Comparison of ENCODE assay signal across 1 cellular context in the genomic region with DNA sequence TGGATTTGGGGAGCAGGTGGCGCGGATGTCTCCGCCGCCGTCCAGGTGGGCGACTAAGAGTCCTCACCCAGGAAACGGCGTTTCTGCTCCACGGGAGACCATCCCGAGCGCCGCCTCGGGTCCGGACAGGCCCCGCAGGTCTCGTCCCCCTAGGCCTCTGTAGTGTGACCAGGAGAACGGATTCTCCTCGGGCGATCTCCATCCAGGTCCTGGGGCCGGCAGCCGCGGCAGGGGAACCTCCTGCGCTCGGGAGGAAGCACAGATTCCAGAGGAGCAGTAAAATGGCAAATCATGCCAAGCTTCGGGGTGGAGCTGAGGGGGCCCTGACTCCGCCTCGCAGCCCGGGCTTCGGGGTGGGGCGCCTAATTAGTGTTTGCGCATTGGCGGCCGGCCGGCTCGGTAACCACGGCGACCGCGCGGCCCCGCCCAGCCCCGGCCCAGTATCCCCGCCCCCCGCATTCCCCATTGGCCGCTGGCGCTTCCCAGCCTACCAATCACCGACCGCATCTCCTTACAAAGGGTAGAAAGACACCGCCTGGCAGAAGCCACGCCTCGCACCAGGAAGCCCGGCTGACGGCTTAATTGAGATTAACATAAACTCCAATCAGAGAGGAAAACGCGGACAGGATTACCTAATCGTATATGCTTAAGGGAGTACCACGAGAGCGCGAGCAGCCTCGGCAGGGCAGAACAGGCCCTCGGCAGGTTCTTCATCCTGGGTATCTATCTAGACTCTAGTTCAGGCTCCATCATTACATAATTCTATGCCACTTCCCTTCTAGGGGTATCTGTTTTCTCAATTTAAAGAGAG.
TF ChIP-seq lines count a peak whose summit lies in the region.

No MANE protein-coding gene starts in this region.

TF ChIP-seq in HepG2, 621 proteins besides CTCF, POLR2A, EP300 and RAD21 (continued from another document and continues in another):
- TF ChIP-seq HOXA3 (CRISPR knock-in tag; IDR thresholded peaks at IDR 0.05) = no peak; the same call in 1 of the 2 replicates
- TF ChIP-seq NONO (IDR thresholded peaks at IDR 0.05) = no peak
- no peak for TF ChIP-seq NONO (CRISPR knock-in tag; conservative IDR thresholded peaks at IDR 0.05)
- no peak for TF ChIP-seq PCBP1 (IDR thresholded peaks at IDR 0.05; ENCODE audit: borderline replicate concordance, low read depth, low read length)
- 0 out of 2 replicates have a peak, but pooled peaks have one; percentile 53 for TF ChIP-seq MYNN (CRISPR knock-in tag; IDR thresholded peaks at IDR 0.05; ENCODE audit: low read depth)
- TF ChIP-seq, protein P1, sequence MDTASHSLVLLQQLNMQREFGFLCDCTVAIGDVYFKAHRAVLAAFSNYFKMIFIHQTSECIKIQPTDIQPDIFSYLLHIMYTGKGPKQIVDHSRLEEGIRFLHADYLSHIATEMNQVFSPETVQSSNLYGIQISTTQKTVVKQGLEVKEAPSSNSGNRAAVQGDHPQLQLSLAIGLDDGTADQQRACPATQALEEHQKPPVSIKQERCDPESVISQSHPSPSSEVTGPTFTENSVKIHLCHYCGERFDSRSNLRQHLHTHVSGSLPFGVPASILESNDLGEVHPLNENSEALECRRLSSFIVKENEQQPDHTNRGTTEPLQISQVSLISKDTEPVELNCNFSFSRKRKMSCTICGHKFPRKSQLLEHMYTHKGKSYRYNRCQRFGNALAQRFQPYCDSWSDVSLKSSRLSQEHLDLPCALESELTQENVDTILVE (CRISPR knock-in tag; IDR thresholded peaks at IDR 0.05) = no peak
- TF ChIP-seq ERF (CRISPR knock-in tag; IDR thresholded peaks at IDR 0.05) = 0 out of 2 replicates have a peak, but pooled peaks have one; percentile 24
- TF ChIP-seq YEATS2 (CRISPR knock-in tag; IDR thresholded peaks at IDR 0.05; ENCODE audit: borderline replicate concordance) = no peak
- TF ChIP-seq, protein P2, sequence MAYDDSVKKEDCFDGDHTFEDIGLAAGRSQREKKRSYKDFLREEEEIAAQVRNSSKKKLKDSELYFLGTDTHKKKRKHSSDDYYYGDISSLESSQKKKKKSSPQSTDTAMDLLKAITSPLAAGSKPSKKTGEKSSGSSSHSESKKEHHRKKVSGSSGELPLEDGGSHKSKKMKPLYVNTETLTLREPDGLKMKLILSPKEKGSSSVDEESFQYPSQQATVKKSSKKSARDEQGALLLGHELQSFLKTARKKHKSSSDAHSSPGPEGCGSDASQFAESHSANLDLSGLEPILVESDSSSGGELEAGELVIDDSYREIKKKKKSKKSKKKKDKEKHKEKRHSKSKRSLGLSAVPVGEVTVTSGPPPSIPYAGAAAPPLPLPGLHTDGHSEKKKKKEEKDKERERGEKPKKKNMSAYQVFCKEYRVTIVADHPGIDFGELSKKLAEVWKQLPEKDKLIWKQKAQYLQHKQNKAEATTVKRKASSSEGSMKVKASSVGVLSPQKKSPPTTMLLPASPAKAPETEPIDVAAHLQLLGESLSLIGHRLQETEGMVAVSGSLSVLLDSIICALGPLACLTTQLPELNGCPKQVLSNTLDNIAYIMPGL (CRISPR knock-in tag; IDR thresholded peaks at IDR 0.05; ENCODE audit: borderline replicate concordance in 1 of 2, low read depth in 1 of 2) = no peak
- TF ChIP-seq ZNF678 (CRISPR knock-in tag; IDR thresholded peaks at IDR 0.05) = no peak
- no peak for TF ChIP-seq SIX4 (CRISPR knock-in tag; IDR thresholded peaks at IDR 0.05)
- TF ChIP-seq, protein P3, sequence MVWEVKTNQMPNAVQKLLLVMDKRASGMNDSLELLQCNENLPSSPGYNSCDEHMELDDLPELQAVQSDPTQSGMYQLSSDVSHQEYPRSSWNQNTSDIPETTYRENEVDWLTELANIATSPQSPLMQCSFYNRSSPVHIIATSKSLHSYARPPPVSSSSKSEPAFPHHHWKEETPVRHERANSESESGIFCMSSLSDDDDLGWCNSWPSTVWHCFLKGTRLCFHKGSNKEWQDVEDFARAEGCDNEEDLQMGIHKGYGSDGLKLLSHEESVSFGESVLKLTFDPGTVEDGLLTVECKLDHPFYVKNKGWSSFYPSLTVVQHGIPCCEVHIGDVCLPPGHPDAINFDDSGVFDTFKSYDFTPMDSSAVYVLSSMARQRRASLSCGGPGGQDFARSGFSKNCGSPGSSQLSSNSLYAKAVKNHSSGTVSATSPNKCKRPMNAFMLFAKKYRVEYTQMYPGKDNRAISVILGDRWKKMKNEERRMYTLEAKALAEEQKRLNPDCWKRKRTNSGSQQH (CRISPR knock-in tag; IDR thresholded peaks at IDR 0.05; ENCODE audit: low read depth) = no peak
- no peak for TF ChIP-seq NCOA5 (CRISPR knock-in tag; IDR thresholded peaks at IDR 0.05)
- TF ChIP-seq SPEN (CRISPR knock-in tag; IDR thresholded peaks at IDR 0.05; ENCODE audit: low read depth) = peak; percentile 54; the same call in 1 of the 2 replicates
- TF ChIP-seq ATF1 (CRISPR knock-in tag; IDR thresholded peaks at IDR 0.05) = no peak
- TF ChIP-seq, protein P4, sequence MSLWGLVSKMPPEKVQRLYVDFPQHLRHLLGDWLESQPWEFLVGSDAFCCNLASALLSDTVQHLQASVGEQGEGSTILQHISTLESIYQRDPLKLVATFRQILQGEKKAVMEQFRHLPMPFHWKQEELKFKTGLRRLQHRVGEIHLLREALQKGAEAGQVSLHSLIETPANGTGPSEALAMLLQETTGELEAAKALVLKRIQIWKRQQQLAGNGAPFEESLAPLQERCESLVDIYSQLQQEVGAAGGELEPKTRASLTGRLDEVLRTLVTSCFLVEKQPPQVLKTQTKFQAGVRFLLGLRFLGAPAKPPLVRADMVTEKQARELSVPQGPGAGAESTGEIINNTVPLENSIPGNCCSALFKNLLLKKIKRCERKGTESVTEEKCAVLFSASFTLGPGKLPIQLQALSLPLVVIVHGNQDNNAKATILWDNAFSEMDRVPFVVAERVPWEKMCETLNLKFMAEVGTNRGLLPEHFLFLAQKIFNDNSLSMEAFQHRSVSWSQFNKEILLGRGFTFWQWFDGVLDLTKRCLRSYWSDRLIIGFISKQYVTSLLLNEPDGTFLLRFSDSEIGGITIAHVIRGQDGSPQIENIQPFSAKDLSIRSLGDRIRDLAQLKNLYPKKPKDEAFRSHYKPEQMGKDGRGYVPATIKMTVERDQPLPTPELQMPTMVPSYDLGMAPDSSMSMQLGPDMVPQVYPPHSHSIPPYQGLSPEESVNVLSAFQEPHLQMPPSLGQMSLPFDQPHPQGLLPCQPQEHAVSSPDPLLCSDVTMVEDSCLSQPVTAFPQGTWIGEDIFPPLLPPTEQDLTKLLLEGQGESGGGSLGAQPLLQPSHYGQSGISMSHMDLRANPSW (CRISPR knock-in tag; IDR thresholded peaks at IDR 0.05; ENCODE audit: borderline replicate concordance) = no peak
- TF ChIP-seq NR2C2 (CRISPR knock-in tag; IDR thresholded peaks at IDR 0.05; ENCODE audit: borderline replicate concordance) = no peak
- TF ChIP-seq TARDBP (CRISPR knock-in tag; IDR thresholded peaks at IDR 0.05) = no peak
- no peak for TF ChIP-seq ZNF572 (CRISPR knock-in tag; IDR thresholded peaks at IDR 0.05)
- TF ChIP-seq NR2F1 (CRISPR knock-in tag; IDR thresholded peaks at IDR 0.05) = no peak
- no peak for TF ChIP-seq MEIS1 (CRISPR knock-in tag; IDR thresholded peaks at IDR 0.05; ENCODE audit: borderline replicate concordance)
- TF ChIP-seq BRD4 (CRISPR knock-in tag; IDR thresholded peaks at IDR 0.05) = no peak
- peak; percentile 59; the same call in 1 of the 2 replicates for TF ChIP-seq KDM5B (CRISPR knock-in tag; IDR thresholded peaks at IDR 0.05; ENCODE audit: borderline replicate concordance)
- peak; percentile 47; the same call in 1 of the 2 replicates for TF ChIP-seq MIXL1 (CRISPR knock-in tag; IDR thresholded peaks at IDR 0.05)
- no peak for TF ChIP-seq HOXA9 (CRISPR knock-in tag; IDR thresholded peaks at IDR 0.05; ENCODE audit: borderline replicate concordance)
- TF ChIP-seq ZNF773 (CRISPR knock-in tag; IDR thresholded peaks at IDR 0.05; ENCODE audit: borderline replicate concordance) = no peak
- TF ChIP-seq MED8 (CRISPR knock-in tag; IDR thresholded peaks at IDR 0.05; ENCODE audit: insufficient replicate concordance) = no peak
- TF ChIP-seq KDM6A (CRISPR knock-in tag; IDR thresholded peaks at IDR 0.05; ENCODE audit: low read depth) = no peak
- no peak for TF ChIP-seq ZNF33A (CRISPR knock-in tag; IDR thresholded peaks at IDR 0.05; ENCODE audit: borderline replicate concordance)
- TF ChIP-seq, protein P5, sequence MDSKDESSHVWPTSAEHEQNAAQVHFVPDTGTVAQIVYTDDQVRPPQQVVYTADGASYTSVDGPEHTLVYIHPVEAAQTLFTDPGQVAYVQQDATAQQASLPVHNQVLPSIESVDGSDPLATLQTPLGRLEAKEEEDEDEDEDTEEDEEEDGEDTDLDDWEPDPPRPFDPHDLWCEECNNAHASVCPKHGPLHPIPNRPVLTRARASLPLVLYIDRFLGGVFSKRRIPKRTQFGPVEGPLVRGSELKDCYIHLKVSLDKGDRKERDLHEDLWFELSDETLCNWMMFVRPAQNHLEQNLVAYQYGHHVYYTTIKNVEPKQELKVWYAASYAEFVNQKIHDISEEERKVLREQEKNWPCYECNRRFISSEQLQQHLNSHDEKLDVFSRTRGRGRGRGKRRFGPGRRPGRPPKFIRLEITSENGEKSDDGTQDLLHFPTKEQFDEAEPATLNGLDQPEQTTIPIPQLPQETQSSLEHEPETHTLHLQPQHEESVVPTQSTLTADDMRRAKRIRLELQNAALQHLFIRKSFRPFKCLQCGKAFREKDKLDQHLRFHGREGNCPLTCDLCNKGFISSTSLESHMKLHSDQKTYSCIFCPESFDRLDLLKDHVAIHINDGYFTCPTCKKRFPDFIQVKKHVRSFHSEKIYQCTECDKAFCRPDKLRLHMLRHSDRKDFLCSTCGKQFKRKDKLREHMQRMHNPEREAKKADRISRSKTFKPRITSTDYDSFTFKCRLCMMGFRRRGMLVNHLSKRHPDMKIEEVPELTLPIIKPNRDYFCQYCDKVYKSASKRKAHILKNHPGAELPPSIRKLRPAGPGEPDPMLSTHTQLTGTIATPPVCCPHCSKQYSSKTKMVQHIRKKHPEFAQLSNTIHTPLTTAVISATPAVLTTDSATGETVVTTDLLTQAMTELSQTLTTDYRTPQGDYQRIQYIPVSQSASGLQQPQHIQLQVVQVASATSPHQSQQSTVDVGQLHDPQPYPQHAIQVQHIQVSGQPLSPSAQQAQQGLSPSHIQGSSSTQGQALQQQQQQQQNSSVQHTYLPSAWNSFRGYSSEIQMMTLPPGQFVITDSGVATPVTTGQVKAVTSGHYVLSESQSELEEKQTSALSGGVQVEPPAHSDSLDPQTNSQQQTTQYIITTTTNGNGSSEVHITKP (CRISPR knock-in tag; IDR thresholded peaks at IDR 0.05; ENCODE audit: low read depth) = no peak
- TF ChIP-seq CBX1 (IDR thresholded peaks at IDR 0.05; ENCODE audit: low read depth) = no peak
- TF ChIP-seq ZEB1 (IDR thresholded peaks at IDR 0.05; ENCODE audit: insufficient replicate concordance, low read depth) = no peak
- TF ChIP-seq NFKBIZ (CRISPR knock-in tag; IDR thresholded peaks at IDR 0.05) = no peak
- TF ChIP-seq MXD4 (CRISPR knock-in tag; IDR thresholded peaks at IDR 0.05) = 0 out of 2 replicates have a peak, but pooled peaks have one; percentile 42
- TF ChIP-seq ZMYM4 (CRISPR knock-in tag; IDR thresholded peaks at IDR 0.05) = peak; percentile 61; the same call in 1 of the 2 replicates
- TF ChIP-seq ZNF383 (CRISPR knock-in tag; IDR thresholded peaks at IDR 0.05; ENCODE audit: borderline replicate concordance) = no peak
- TF ChIP-seq, protein P6, sequence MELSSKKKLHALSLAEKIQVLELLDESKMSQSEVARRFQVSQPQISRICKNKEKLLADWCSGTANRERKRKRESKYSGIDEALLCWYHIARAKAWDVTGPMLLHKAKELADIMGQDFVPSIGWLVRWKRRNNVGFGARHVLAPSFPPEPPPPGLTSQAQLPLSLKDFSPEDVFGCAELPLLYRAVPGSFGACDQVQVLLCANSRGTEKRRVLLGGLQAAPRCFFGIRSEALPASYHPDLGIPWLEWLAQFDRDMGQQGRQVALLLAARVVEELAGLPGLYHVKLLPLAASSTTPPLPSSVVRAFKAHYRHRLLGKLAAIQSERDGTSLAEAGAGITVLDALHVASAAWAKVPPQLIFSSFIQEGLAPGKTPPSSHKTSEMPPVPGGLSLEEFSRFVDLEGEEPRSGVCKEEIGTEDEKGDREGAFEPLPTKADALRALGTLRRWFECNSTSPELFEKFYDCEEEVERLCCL (CRISPR knock-in tag; IDR thresholded peaks at IDR 0.05; ENCODE audit: borderline replicate concordance) = no peak
- no peak for TF ChIP-seq ZFP37 (CRISPR knock-in tag; IDR thresholded peaks at IDR 0.05; ENCODE audit: borderline replicate concordance)
- TF ChIP-seq EED (CRISPR knock-in tag; IDR thresholded peaks at IDR 0.05) = no peak
- TF ChIP-seq ZSCAN25 (CRISPR knock-in tag; IDR thresholded peaks at IDR 0.05) = no peak
- TF ChIP-seq, protein P7, sequence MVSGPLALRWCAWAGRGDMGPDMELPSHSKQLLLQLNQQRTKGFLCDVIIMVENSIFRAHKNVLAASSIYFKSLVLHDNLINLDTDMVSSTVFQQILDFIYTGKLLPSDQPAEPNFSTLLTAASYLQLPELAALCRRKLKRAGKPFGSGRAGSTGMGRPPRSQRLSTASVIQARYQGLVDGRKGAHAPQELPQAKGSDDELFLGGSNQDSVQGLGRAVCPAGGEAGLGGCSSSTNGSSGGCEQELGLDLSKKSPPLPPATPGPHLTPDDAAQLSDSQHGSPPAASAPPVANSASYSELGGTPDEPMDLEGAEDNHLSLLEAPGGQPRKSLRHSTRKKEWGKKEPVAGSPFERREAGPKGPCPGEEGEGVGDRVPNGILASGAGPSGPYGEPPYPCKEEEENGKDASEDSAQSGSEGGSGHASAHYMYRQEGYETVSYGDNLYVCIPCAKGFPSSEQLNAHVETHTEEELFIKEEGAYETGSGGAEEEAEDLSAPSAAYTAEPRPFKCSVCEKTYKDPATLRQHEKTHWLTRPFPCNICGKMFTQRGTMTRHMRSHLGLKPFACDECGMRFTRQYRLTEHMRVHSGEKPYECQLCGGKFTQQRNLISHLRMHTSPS (CRISPR knock-in tag; IDR thresholded peaks at IDR 0.05; ENCODE audit: low read depth) = no peak
- TF ChIP-seq GLI4 (CRISPR knock-in tag; IDR thresholded peaks at IDR 0.05; ENCODE audit: borderline replicate concordance) = no peak
- no peak for TF ChIP-seq AKAP8 (CRISPR knock-in tag; IDR thresholded peaks at IDR 0.05)
- TF ChIP-seq AGO1 (IDR thresholded peaks at IDR 0.05; ENCODE audit: low read depth, low read length, poor library complexity, severe bottlenecking) = no peak
- TF ChIP-seq RARG (CRISPR knock-in tag; IDR thresholded peaks at IDR 0.05; ENCODE audit: low read depth) = no peak
- no peak for TF ChIP-seq TEAD3 (CRISPR knock-in tag; optimal IDR thresholded peaks at IDR 0.05; ENCODE audit: borderline replicate concordance)
- no peak for TF ChIP-seq ZBTB7A (CRISPR knock-in tag; IDR thresholded peaks at IDR 0.05)
- no peak for TF ChIP-seq KLF16 (CRISPR knock-in tag; IDR thresholded peaks at IDR 0.05)
- TF ChIP-seq, protein P8, sequence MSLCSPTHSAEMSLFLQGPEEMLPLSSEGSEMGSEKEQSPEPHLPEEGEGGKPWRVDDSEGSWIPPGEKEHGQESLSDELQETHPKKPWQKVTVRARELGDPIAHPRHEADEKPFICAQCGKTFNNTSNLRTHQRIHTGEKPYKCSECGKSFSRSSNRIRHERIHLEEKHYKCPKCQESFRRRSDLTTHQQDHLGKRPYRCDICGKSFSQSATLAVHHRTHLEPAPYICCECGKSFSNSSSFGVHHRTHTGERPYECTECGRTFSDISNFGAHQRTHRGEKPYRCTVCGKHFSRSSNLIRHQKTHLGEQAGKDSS (CRISPR knock-in tag; IDR thresholded peaks at IDR 0.05; ENCODE audit: borderline replicate concordance, low read depth) = no peak
